ENCODE assay signal across 24 cellular contexts in genomic region chr12:111349748-111350520, GRCh38. TPM values are rescaled to one million over a fixed set of nuclear protein-coding genes. Genes with fewer than 3 reads are reported as not detected.
DNase-seq lines count a peak whose midpoint lies in the region; ATAC-seq, FAIRE-seq and TF ChIP-seq lines count a peak whose summit lies in the region.
"Had no signal": no experiment of that assay in that cellular context is flagged by ENCODE, and none has a peak within 500 bp of the region (broad histone marks: within the 10 kb centered on the region; RNA-seq: fewer than 3 reads in every experiment).

No MANE protein-coding gene starts in this region.

- WGBS in K562 (ENCODE audit: insufficient coverage, low coverage, missing lambda C conversion rate), result 8% methylated on average over 17 of the region's 17 CpGs
- 62% methylated on average over 17 of the region's 17 CpGs for WGBS in SK-N-SH (ENCODE audit: low lambda C conversion rate)

- H3K79me2 ChIP-seq in K562 (ENCODE audit: control insufficient read depth, insufficient read depth, low read length) (no peaks in the 10 kb centered on the region), SK-N-SH (ENCODE audit: insufficient read depth) (no peaks in the 10 kb centered on the region)

- TF ChIP-seq POLR2A in K562 (conservative IDR thresholded peaks at IDR 0.05), result no peak

- peaks cover 2 to 22% of the 10 kb centered on the region in 2 experiments; a peak in 3 of 5 replicates for H3K27me3 ChIP-seq in K562 (ENCODE audit: control insufficient read depth in 2 of 2, insufficient read depth in 2 of 2, low read length in 2 of 2)
- no peaks in the 10 kb centered on the region for H3K27me3 ChIP-seq in SK-N-SH (ENCODE audit: insufficient read depth)
- H3K27me3 ChIP-seq: BLaER1 treated with 17β-estradiol and CSF1 and Interleukin-3, amounts not matched to agents 10 nM and 100 nM had no signal

- H3K4me3 Mint-ChIP-seq in natural killer cell treated with Interleukin-12 subunit alpha and Interleukin-12 subunit beta and Interleukin-15 and Interleukin-18, amount 100 ng/mL, for 72 hours, result no peak overlapping the region
- H3K4me3 Mint-ChIP-seq in natural killer cell, result no peak overlapping the region
- H3K4me3 Mint-ChIP-seq: B cell; CD4-positive, alpha-beta T cell; CD8-positive, alpha-beta T cell had no signal

- H2AFZ ChIP-seq in K562 (ENCODE audit: low read depth, low read length), result 0 out of 2 replicates have a peak overlapping the region, but pooled peaks have one; percentile 17
- H2AFZ ChIP-seq in SK-N-SH (ENCODE audit: low read depth), result no peak overlapping the region

- H3K36me3 Mint-ChIP-seq in natural killer cell treated with Interleukin-12 subunit alpha and Interleukin-12 subunit beta and Interleukin-15 and Interleukin-18, amount 100 ng/mL, for 72 hours, result no peaks in the 10 kb centered on the region
- no peaks in the 10 kb centered on the region for H3K36me3 Mint-ChIP-seq in natural killer cell
- H3K36me3 Mint-ChIP-seq: CD8-positive, alpha-beta T cell had no signal

- no peak overlapping the region for H3K27ac Mint-ChIP-seq in natural killer cell treated with Interleukin-12 subunit alpha and Interleukin-12 subunit beta and Interleukin-15 and Interleukin-18, amount 100 ng/mL, for 72 hours
- H3K27ac Mint-ChIP-seq in natural killer cell, result no peak overlapping the region
- H3K27ac Mint-ChIP-seq: B cell; CD4-positive, alpha-beta T cell; CD8-positive, alpha-beta T cell had no signal

- BruUV-seq in K562 (replicated peaks; lab: Mats Ljungman, UMichigan), result no TSS peak

- no peak for TF ChIP-seq CTCF in natural killer cell (IDR thresholded peaks at IDR 0.05)
- TF ChIP-seq CTCF in K562 (IDR thresholded peaks at IDR 0.05 in 2 of 3, conservative IDR thresholded peaks at IDR 0.05 in 1 of 3; ENCODE audit: insufficient read depth in 2 of 3, low read depth in 1 of 3, low read length in 3 of 3), result no peak
- no peak for TF ChIP-seq CTCF in SK-N-SH (IDR thresholded peaks at IDR 0.05)

- no peaks in the 10 kb centered on the region for H3K27me3 Mint-ChIP-seq in natural killer cell treated with Interleukin-12 subunit alpha and Interleukin-12 subunit beta and Interleukin-15 and Interleukin-18, amount 100 ng/mL, for 72 hours
- H3K27me3 Mint-ChIP-seq in natural killer cell (ENCODE audit: low read depth in 2 of 2), result no peaks in the 10 kb centered on the region
- H3K27me3 Mint-ChIP-seq: B cell; CD4-positive, alpha-beta T cell had no signal

- no peak for FAIRE-seq in K562 (lab: Jason Lieb, UNC)
- FAIRE-seq: A549, D721Med, GM12878, GM12892, GM18507, GM19239 had no signal

- H3K4me1 Mint-ChIP-seq in natural killer cell treated with Interleukin-12 subunit alpha and Interleukin-12 subunit beta and Interleukin-15 and Interleukin-18, amount 100 ng/mL, for 72 hours (ENCODE audit: low read depth in 2 of 2), result no peaks in the 10 kb centered on the region
- no peaks in the 10 kb centered on the region for H3K4me1 Mint-ChIP-seq in natural killer cell

- H3K9me3 Mint-ChIP-seq in natural killer cell treated with Interleukin-12 subunit alpha and Interleukin-12 subunit beta and Interleukin-15 and Interleukin-18, amount 100 ng/mL, for 72 hours, result peaks cover 7% of the 10 kb centered on the region
- H3K9me3 Mint-ChIP-seq in natural killer cell, result no peaks in the 10 kb centered on the region

- H3K4me1 ChIP-seq in K562 (replicated peaks in 1 of 2; ENCODE audit: control insufficient read depth in 2 of 2, insufficient read depth in 2 of 2, low read length in 2 of 2) (no peaks in the 10 kb centered on the region), SK-N-SH (ENCODE audit: control insufficient read depth in 1 of 2, insufficient read depth in 2 of 2, low read depth in 1 of 2, low read length in 1 of 2) (no peaks in the 10 kb centered on the region)
- H3K4me1 ChIP-seq: A549, Caco-2 had no signal

- H3K4me2 ChIP-seq in K562 (ENCODE audit: insufficient read depth, low read length), result no peak overlapping the region
- H3K4me2 ChIP-seq in SK-N-SH, result no peak overlapping the region
- H3K4me2 ChIP-seq: A549; BLaER1 treated with 17β-estradiol and CSF1 and Interleukin-3, amounts not matched to agents 10 nM and 100 nM had no signal

- no peaks in the 10 kb centered on the region for H3K9me1 ChIP-seq in K562 (ENCODE audit: control insufficient read depth, insufficient read depth, low read length)

- H3K27ac ChIP-seq in K562 (ENCODE audit: extremely low read depth, low read depth, low read length) (no peak overlapping the region), SK-N-SH (ENCODE audit: low read depth in 2 of 2, low read length in 1 of 2) (no peak overlapping the region)
- H3K27ac ChIP-seq: 22Rv1; A549; BLaER1 treated with 17β-estradiol and CSF1 and Interleukin-3, amounts not matched to agents 10 nM and 100 nM; C4-2B had no signal

- H3K9me3 ChIP-seq in K562 (replicated peaks; ENCODE audit: control insufficient read depth, insufficient read depth, low read depth, low read length) (peaks cover 4% of the 10 kb centered on the region; the same call in 1 of the 2 replicates), SK-N-SH (no peaks in the 10 kb centered on the region)

- H3K9ac ChIP-seq in K562 (ENCODE audit: insufficient read depth in 1 of 2, low read depth in 2 of 2, low read length in 2 of 2) (no peak overlapping the region), SK-N-SH (no peak overlapping the region)
- H3K9ac ChIP-seq: BLaER1 treated with 17β-estradiol and CSF1 and Interleukin-3, amounts not matched to agents 10 nM and 100 nM had no signal

- no peak for TF ChIP-seq RAD21 in K562 (CRISPR knock-in tag; conservative IDR thresholded peaks at IDR 0.05 in 1 of 2, IDR thresholded peaks at IDR 0.05 in 1 of 2)
- TF ChIP-seq RAD21 in SK-N-SH (IDR thresholded peaks at IDR 0.05; ENCODE audit: low read length), result no peak

- in situ Hi-C loops in K562 (cut with MboI), result no loop called here

- H3K9me2 ChIP-seq in SK-N-SH, result no peaks in the 10 kb centered on the region

- CTCF ChIA-PET in K562 (lab: Yijun Ruan, JAX; ENCODE audit: low intra/inter-chr PET ratio), result no interaction called here
- CTCF ChIA-PET in SK-N-SH (lab: Yijun Ruan, JAX), result interaction anchor here (0.7 to 1.5 kb wide), 3 partner anchors 13 to 326 kb away, joined by 3 to 4 read pairs (median 3); no protein-coding TSS in a partner anchor

- intact Hi-C loops in natural killer cell (cut with micrococcal nuclease), result no loop called here
- intact Hi-C loops in K562 (cut with micrococcal nuclease), result no loop called here

- H3K36me3 ChIP-seq in K562 (ENCODE audit: control insufficient read depth, insufficient read depth, low read length), result no peaks in the 10 kb centered on the region
- H3K36me3 ChIP-seq in SK-N-SH (replicated peaks in 1 of 2; ENCODE audit: control insufficient read depth in 1 of 2, insufficient read depth in 2 of 2, low read length in 1 of 2), result no peaks in the 10 kb centered on the region

- POLR2A ChIA-PET in K562 (lab: Yijun Ruan, JAX), result interaction anchor here (0.8 to 1.4 kb wide), 2 partner anchors 11 to 89 kb away, joined by 3 to 5 read pairs; no protein-coding TSS in a partner anchor
- POLR2A ChIA-PET in SK-N-SH (lab: Yijun Ruan, JAX), result no interaction called here

- H4K20me1 ChIP-seq in K562 (replicated peaks; ENCODE audit: control insufficient read depth, insufficient read depth, low read length) (no peaks in the 10 kb centered on the region), SK-N-SH (ENCODE audit: insufficient read depth) (no peaks in the 10 kb centered on the region)
- H4K20me1 ChIP-seq: BLaER1 treated with 17β-estradiol and CSF1 and Interleukin-3, amounts not matched to agents 10 nM and 100 nM had no signal

- ATAC-seq in natural killer cell treated with Interleukin-12 subunit alpha and Interleukin-12 subunit beta and Interleukin-15 and Interleukin-18, amount 100 ng/mL, for 72 hours, result no peak
- ATAC-seq in natural killer cell (no peak), K562 (no peak)
- ATAC-seq: A549; CD8-positive, alpha-beta T cell; GM12878 had no signal

- H3F3A ChIP-seq in SK-N-SH (replicated peaks; ENCODE audit: insufficient read depth), result no peaks in the 10 kb centered on the region

- no peak overlapping the region for H3K4me3 ChIP-seq in K562
- no peak overlapping the region for H3K4me3 ChIP-seq in SK-N-SH (ENCODE audit: low read depth in 2 of 2, low read length in 1 of 2)
- H3K4me3 ChIP-seq: A549; BLaER1 treated with 17β-estradiol and CSF1 and Interleukin-3, amounts not matched to agents 10 nM and 100 nM; GM12878 had no signal

- TF ChIP-seq EP300 in K562 (IDR thresholded peaks at IDR 0.05; ENCODE audit: low read length), result no peak
- no peak for TF ChIP-seq EP300 in SK-N-SH (IDR thresholded peaks at IDR 0.05; ENCODE audit: borderline replicate concordance in 1 of 2, low read depth in 1 of 2, low read length in 1 of 2)

- peak; percentile 1 for DNase-seq in natural killer cell treated with Interleukin-12 subunit alpha and Interleukin-12 subunit beta and Interleukin-15 and Interleukin-18, amount 100 ng/mL, for 72 hours (ENCODE audit: low spot score)
- DNase-seq in natural killer cell, result no peak
- no peak for DNase-seq in K562 (ENCODE audit: extremely low read depth in 1 of 4, low spot score in 3 of 4)
- DNase-seq in stimulated activated CD4-positive, alpha-beta T cell treated with anti-CD3 and anti-CD28 coated beads, Interleukin-2, amount 100 ng/mL, for 48 hours, result no peak
- DNase-seq in SK-N-SH, result no peak
- DNase-seq: AML-193; Caco-2; Calu3; CD4-positive, alpha-beta T cell; CD8-positive, alpha-beta T cell; DMS79; DND-41; EL; GDM1 had no signal

RNA-seq across cellular contexts. Expression of gene PHETA1, which starts 19.0 kb away (rescaled TPM):
- total RNA-seq in natural killer cell treated with Interleukin-12 subunit alpha and Interleukin-12 subunit beta and Interleukin-15 and Interleukin-18, amount 100 ng/mL, for 72 hours, result 1 to 10 TPM; 2.1 to 2.2 TPM
- total RNA-seq in natural killer cell (1 to 10 TPM; 3.4 to 3.8 (median 3.5) TPM), K562 (2014; rRNA removed) (6.2 and 8.0 TPM in 2 replicates), K562 (2014; rRNA removed; fragmentation: Illumina TruSeq; extraction: Trizol) (1.3 and 1.5 TPM in 2 replicates), K562 (2015; rRNA removed; fragmentation: Illumina TruSeq; extraction: Trizol) (3.0 and 3.5 TPM in 2 replicates), K562 (2021) (8.9 and 12.4 TPM in 2 replicates)
- total RNA-seq in K562 (2011; cell fraction: chromatin; rRNA removed; ENCODE audit: low replicate concordance), result 4.2 and 14.8 TPM in 2 replicates
- total RNA-seq in K562 (2011; cell fraction: nucleolus; rRNA removed), result 14.1 and 15.7 TPM in 2 replicates
- 6.2 and 8.2 TPM in 2 replicates for total RNA-seq in K562 (2011; cell fraction: nucleoplasm; rRNA removed)
- polyA plus RNA-seq in K562 (2011; rRNA removed) (2.2 and 2.5 TPM in 2 replicates), K562 (2014; fragmentation: Illumina TruSeq; extraction: Trizol) (3.4 and 5.7 TPM in 2 replicates), K562 (2014; fragmentation: Nextera tagmentation; extraction: Ambion mirVana) (under 1 TPM; 0.03 to 0.17 TPM), K562 (2014; rRNA removed) (6.9 and 7.2 TPM in 2 replicates), SK-N-SH (2012; rRNA removed) (7.3 and 8.1 TPM in 2 replicates)
- polyA plus RNA-seq in K562 (2011; cell fraction: cytosol; rRNA removed), result 2.8 and 8.2 TPM in 2 replicates
- 6.7 and 12.1 TPM in 2 replicates for polyA plus RNA-seq in K562 (2011; cell fraction: nucleus; rRNA removed)
- polyA plus RNA-seq in K562 (2012), result 6.0 and 7.5 TPM in 2 replicates
- polyA minus RNA-seq in K562 (2011; rRNA and poly(A)+ RNA removed), result 0.84 and 1.5 TPM in 2 replicates
- polyA minus RNA-seq in K562 (2011; cell fraction: cytosol; rRNA and poly(A)+ RNA removed), result 2.2 and 4.1 TPM in 2 replicates
- polyA minus RNA-seq in K562 (2011; cell fraction: nucleus; rRNA and poly(A)+ RNA removed), result 3.6 and 4.3 TPM in 2 replicates
- 4.3 and 7.9 TPM in 2 replicates for polyA plus RNA-seq in SK-N-SH (2012; cell fraction: cytosol; rRNA removed)
- polyA plus RNA-seq in SK-N-SH (2012; cell fraction: nucleus; rRNA removed), result 11.4 and 14.1 TPM in 2 replicates

RNA-seq across cellular contexts. Expression of gene SH2B3, which starts 55.8 kb away (rescaled TPM):
- total RNA-seq in natural killer cell treated with Interleukin-12 subunit alpha and Interleukin-12 subunit beta and Interleukin-15 and Interleukin-18, amount 100 ng/mL, for 72 hours, result 10 to 100 TPM in 1 of 2 donors, 1 to 10 TPM in 1; 10.0 to 12.2 TPM
- total RNA-seq in natural killer cell (10 to 100 TPM; 68.1 to 81.3 (median 68.4) TPM), K562 (2014; rRNA removed) (46.7 and 52.0 TPM in 2 replicates), K562 (2014; rRNA removed; fragmentation: Illumina TruSeq; extraction: Trizol) (37.4 and 46.7 TPM in 2 replicates), K562 (2015; rRNA removed; fragmentation: Illumina TruSeq; extraction: Trizol) (22.9 and 23.4 TPM in 2 replicates), K562 (2021) (63.8 and 75.3 TPM in 2 replicates)
- 50.2 and 69.6 TPM in 2 replicates for total RNA-seq in K562 (2011; cell fraction: chromatin; rRNA removed; ENCODE audit: low replicate concordance)
- total RNA-seq in K562 (2011; cell fraction: nucleolus; rRNA removed), result 38.4 and 40.4 TPM in 2 replicates
- total RNA-seq in K562 (2011; cell fraction: nucleoplasm; rRNA removed), result 52.1 and 86.9 TPM in 2 replicates
- polyA plus RNA-seq in K562 (2011; rRNA removed) (28.2 and 32.5 TPM in 2 replicates), K562 (2014; fragmentation: Illumina TruSeq; extraction: Trizol) (59.9 and 64.4 TPM in 2 replicates), K562 (2014; fragmentation: Nextera tagmentation; extraction: Ambion mirVana) (10 to 100 TPM; 10.8 to 14.3 TPM), K562 (2014; rRNA removed) (38.6 and 41.3 TPM in 2 replicates), SK-N-SH (2012; rRNA removed) (14.4 and 15.6 TPM in 2 replicates)
- polyA plus RNA-seq in K562 (2011; cell fraction: cytosol; rRNA removed), result 33.3 and 57.9 TPM in 2 replicates
- 25.5 and 39.5 TPM in 2 replicates for polyA plus RNA-seq in K562 (2011; cell fraction: nucleus; rRNA removed)
- 29.2 and 33.2 TPM in 2 replicates for polyA plus RNA-seq in K562 (2012)
- 22.2 and 28.8 TPM in 2 replicates for polyA minus RNA-seq in K562 (2011; rRNA and poly(A)+ RNA removed)
- 40.8 and 46.0 TPM in 2 replicates for polyA minus RNA-seq in K562 (2011; cell fraction: cytosol; rRNA and poly(A)+ RNA removed)
- polyA minus RNA-seq in K562 (2011; cell fraction: nucleus; rRNA and poly(A)+ RNA removed), result 10.2 and 14.4 TPM in 2 replicates
- polyA plus RNA-seq in SK-N-SH (2012; cell fraction: cytosol; rRNA removed), result 14.9 and 18.4 TPM in 2 replicates
- 19.2 and 26.6 TPM in 2 replicates for polyA plus RNA-seq in SK-N-SH (2012; cell fraction: nucleus; rRNA removed)
